1 cellular context compared by ENCODE assay signal in the genomic region with DNA sequence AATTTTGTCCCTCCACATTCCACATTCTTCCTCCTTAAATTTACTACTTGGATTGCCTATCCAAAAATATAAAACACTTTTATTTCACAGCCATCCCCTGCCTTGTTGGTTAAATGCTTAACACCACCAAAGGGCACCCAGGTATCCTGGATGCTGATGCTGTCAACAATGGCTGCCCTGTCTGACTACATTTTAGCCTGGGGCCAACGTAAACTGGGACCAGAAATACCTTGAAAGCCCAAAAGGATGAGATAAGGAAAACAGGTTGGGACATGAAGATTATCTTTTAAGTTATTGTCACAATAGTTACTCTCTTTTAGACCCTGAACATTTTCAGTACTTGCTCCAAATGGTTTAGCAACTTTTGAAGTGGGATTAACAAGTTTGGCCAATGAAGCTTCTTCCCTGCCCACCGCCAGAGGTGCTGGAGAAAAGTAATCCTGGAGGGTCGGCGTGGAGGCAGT.
TF ChIP-seq lines count a peak whose summit lies in the region.

No MANE protein-coding gene starts in this region.

TF ChIP-seq in IMR-90, 13 proteins besides CTCF, POLR2A, EP300 and RAD21:
- TF ChIP-seq RFX5 (IDR thresholded peaks at IDR 0.05; ENCODE audit: low read depth, low read length) (no peak), MAZ (IDR thresholded peaks at IDR 0.05; ENCODE audit: borderline replicate concordance, low read depth, low read length) (no peak), NFE2L2 (IDR thresholded peaks at IDR 0.05; ENCODE audit: low read depth, low read length) (no peak), MXI1 (IDR thresholded peaks at IDR 0.05; ENCODE audit: borderline replicate concordance, low read depth, low read length) (no peak), CEBPB (IDR thresholded peaks at IDR 0.05; ENCODE audit: low read depth, low read length) (no peak), FOS (IDR thresholded peaks at IDR 0.05; ENCODE audit: low read depth, low read length) (no peak), SMC3 (IDR thresholded peaks at IDR 0.05; ENCODE audit: low read depth, low read length) (no peak), MAFK (IDR thresholded peaks at IDR 0.05; ENCODE audit: low read depth, low read length) (no peak), CHD1 (IDR thresholded peaks at IDR 0.05; ENCODE audit: low read depth, low read length) (no peak), RCOR1 (IDR thresholded peaks at IDR 0.05; ENCODE audit: insufficient replicate concordance, low read length) (no peak), BHLHE40 (IDR thresholded peaks at IDR 0.05; ENCODE audit: low read depth, low read length) (no peak)
- TF ChIP-seq, protein P1, sequence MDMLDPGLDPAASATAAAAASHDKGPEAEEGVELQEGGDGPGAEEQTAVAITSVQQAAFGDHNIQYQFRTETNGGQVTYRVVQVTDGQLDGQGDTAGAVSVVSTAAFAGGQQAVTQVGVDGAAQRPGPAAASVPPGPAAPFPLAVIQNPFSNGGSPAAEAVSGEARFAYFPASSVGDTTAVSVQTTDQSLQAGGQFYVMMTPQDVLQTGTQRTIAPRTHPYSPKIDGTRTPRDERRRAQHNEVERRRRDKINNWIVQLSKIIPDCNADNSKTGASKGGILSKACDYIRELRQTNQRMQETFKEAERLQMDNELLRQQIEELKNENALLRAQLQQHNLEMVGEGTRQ (IDR thresholded peaks at IDR 0.05; ENCODE audit: low read depth, low read length) = no peak
- TF ChIP-seq, protein P2, sequence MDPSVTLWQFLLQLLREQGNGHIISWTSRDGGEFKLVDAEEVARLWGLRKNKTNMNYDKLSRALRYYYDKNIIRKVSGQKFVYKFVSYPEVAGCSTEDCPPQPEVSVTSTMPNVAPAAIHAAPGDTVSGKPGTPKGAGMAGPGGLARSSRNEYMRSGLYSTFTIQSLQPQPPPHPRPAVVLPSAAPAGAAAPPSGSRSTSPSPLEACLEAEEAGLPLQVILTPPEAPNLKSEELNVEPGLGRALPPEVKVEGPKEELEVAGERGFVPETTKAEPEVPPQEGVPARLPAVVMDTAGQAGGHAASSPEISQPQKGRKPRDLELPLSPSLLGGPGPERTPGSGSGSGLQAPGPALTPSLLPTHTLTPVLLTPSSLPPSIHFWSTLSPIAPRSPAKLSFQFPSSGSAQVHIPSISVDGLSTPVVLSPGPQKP (IDR thresholded peaks at IDR 0.05; ENCODE audit: borderline replicate concordance, low read depth, low read length) = no peak
TF ChIP-seq in IMR-90: peak in this region for 0.
